In the genomic region with DNA sequence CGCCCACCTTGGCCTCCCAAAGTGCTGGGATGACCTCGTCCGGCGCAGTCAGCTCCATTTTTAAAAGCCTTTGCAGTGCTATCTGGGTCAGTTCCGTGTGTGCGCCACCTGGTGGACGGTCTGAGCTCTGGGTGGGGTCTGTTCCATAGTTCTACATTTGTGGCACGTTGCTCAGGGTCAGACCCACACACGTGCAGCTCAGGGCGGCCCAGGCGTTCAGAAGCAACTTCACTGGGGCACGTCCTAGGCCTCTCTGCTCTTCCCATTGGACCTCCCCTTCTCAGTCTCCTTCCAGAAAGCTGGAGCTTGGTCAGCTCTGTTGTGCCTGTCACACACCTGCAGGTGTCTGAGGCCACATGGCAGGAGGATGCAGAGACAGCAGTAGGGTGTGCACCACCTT, we compare ENCODE assay signal across 9 cellular contexts.
DNase-seq lines count a peak whose midpoint lies in the region; ATAC-seq and TF ChIP-seq lines count a peak whose summit lies in the region.
"Had no signal": no experiment of that assay in that cellular context is flagged by ENCODE, and none has a peak within 500 bp of the region (broad histone marks: within the 10 kb centered on the region; RNA-seq: fewer than 3 reads in every experiment).

No MANE protein-coding gene starts in this region.

- no peaks in the 10 kb centered on the region for H3K27me3 ChIP-seq in A673 (replicated peaks; ENCODE audit: insufficient read depth, low read depth, low read length, poor library complexity)
- H3K27me3 ChIP-seq in NT2/D1 (ENCODE audit: insufficient read depth, insufficient read length), result peaks cover 3% of the 10 kb centered on the region

- no peaks in the 10 kb centered on the region for H3K4me1 Mint-ChIP-seq in glutamatergic neuron (ENCODE audit: low read depth, unreplicated experiment)

- no peak for ATAC-seq in GM18517 (IDR thresholded peaks at IDR 0.05; ENCODE audit: unreplicated experiment)

- POLR2A ChIA-PET in A673 (lab: Charles Lee; ENCODE audit: low non-redundant PET), result no interaction called here

- H3K27me3 Mint-ChIP-seq in glutamatergic neuron (ENCODE audit: unreplicated experiment), result peaks cover 7% of the 10 kb centered on the region

- H3K36me3 ChIP-seq in A673 (ENCODE audit: insufficient read depth, low read length, poor library complexity, severe bottlenecking), result no peaks in the 10 kb centered on the region
- no peaks in the 10 kb centered on the region for H3K36me3 ChIP-seq in NT2/D1 (ENCODE audit: insufficient read depth, insufficient read length, low read length)

- BruUV-seq in A673 (replicated peaks; lab: Mats Ljungman, UMichigan), result no TSS peak

- peaks cover 12% of the 10 kb centered on the region for H3K9me3 Mint-ChIP-seq in glutamatergic neuron (ENCODE audit: unreplicated experiment)

- H3K27ac ChIP-seq in A673 (ENCODE audit: low read depth, low read length, poor library complexity, severe bottlenecking), result no peak overlapping the region

- H3K9me3 ChIP-seq in A673 (ENCODE audit: low read depth, low read length, poor library complexity, severe bottlenecking) (peaks cover 19% of the 10 kb centered on the region), NT2/D1 (ENCODE audit: insufficient read depth, low read length) (peaks cover 25% of the 10 kb centered on the region)

- CTCF ChIA-PET in A673 (lab: Charles Lee), result interaction anchor here (0.5 to 1.1 kb wide), 3 partner anchors 27 to 1589 kb away, joined by 3 to 4 read pairs (median 3); no protein-coding TSS in a partner anchor

- H3K4me1 ChIP-seq in A673 (ENCODE audit: insufficient read depth, low read length, poor library complexity, severe bottlenecking), result no peaks in the 10 kb centered on the region
- no peaks in the 10 kb centered on the region for H3K4me1 ChIP-seq in NT2/D1 (ENCODE audit: insufficient read depth, insufficient read length)

- peaks cover 18% of the 10 kb centered on the region for H3K36me3 Mint-ChIP-seq in glutamatergic neuron (ENCODE audit: unreplicated experiment)

- TF ChIP-seq CTCF in A673 (conservative IDR thresholded peaks at IDR 0.05; ENCODE audit: low read depth, low read length) (peak; percentile 58), GM10266 (IDR thresholded peaks at IDR 0.05; ENCODE audit: control insufficient read depth, insufficient read depth, low read depth, missing control alignments) (peak; percentile 16), glutamatergic neuron (IDR thresholded peaks at IDR 0.05; ENCODE audit: partially characterized antibody, unreplicated experiment) (peak; percentile 58)

- DNase-seq in A673 (ENCODE audit: low spot score), result peak; percentile 21
- DNase-seq in GM10266 (ENCODE audit: extremely low spot score), result no peak
- DNase-seq in NT2/D1 (ENCODE audit: low read depth, low spot score), result peak; percentile 43
- DNase-seq in glutamatergic neuron, result peak; percentile 60
- DNase-seq in NCI-H2196 treated with DMSO at 0.1 percent for 48 hours (lab: John Stamatoyannopoulos, UW; ENCODE audit: unreplicated experiment), result no peak
- no peak for DNase-seq in SKM-1 (lab: John Stamatoyannopoulos, UW; ENCODE audit: unreplicated experiment)
- DNase-seq in AG08396 (ENCODE audit: low spot score), result no peak
- DNase-seq: T-helper 1 cell had no signal

- H3K4me3 ChIP-seq in A673 (ENCODE audit: low read depth, low read length, poor library complexity, severe bottlenecking), result no peak overlapping the region
- no peak overlapping the region for H3K4me3 ChIP-seq in NT2/D1 (ENCODE audit: insufficient read length, low read depth)

- H3K27ac Mint-ChIP-seq in glutamatergic neuron (ENCODE audit: unreplicated experiment), result no peak overlapping the region

- no peak overlapping the region for H3K4me3 Mint-ChIP-seq in glutamatergic neuron (ENCODE audit: unreplicated experiment)

- intact Hi-C loops in A673 (cut with micrococcal nuclease; ENCODE audit: unreplicated experiment), result no loop called here

- no peak overlapping the region for H3K9ac ChIP-seq in NT2/D1 (ENCODE audit: insufficient read length, low read depth)

Comparison
In these comparisons a context has a peak if more than half of its experiments do, and no peak if none do; other contexts are left out.
1. DNase-seq: peak in A673 (single experiment), NT2/D1 (single experiment) and glutamatergic neuron (single experiment); none in GM10266 (single experiment), NCI-H2196 treated with DMSO at 0.1 percent for 48 hours (single experiment), SKM-1 (single experiment) and AG08396 (single experiment).
2. Peak in every context shown above with its lines, with median percentiles within 50 percentile points of each other: CTCF ChIP-seq.